In the genomic region with DNA sequence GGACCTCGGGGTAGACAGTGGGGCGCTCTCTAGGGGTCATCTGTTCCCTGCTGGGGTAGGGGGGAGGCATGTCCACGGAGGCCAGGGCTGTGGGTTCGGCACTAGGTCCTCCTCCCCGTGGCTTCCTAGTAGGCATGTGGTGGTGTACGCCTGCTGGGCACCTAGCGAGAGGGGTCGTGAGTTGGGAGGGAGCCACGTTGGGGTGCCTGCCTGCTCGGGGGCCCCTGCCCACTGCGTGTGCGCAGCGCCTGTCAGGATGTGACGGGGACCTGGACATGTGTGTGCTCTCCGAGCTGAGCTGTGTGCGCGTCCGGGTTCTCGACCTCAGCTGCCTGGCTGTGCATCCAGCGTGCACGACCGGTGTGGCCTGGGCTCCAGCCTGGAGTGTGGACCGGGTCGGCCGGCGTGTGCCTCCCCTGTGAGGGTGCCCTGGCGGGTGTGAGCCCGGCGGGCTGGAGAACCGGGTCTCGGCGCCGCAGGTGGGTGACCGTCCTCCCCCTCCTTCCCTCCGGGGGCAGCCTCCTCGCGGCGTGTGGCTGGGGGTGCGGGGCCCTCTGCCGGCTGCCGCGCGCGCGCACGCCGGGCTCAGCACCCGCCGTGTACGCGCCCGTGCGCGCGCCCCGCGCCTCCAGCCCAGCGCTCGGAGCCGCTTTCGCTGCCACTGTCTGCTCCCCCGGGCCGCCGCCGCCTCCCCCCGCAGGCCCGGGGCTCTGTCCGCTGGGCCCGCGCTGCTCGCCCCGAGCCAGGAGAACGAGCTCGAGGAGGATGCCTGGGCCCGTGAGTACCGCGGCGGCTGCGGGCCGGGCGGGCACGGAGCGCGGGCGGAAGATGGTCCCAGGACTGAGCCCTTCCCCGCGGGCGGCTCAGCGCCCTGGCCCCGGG, we compare ENCODE assay signal across 8 cellular contexts. TPM values are rescaled to one million over a fixed set of nuclear protein-coding genes. Genes with fewer than 3 reads are reported as not detected.
DNase-seq lines count a peak whose midpoint lies in the region; ATAC-seq and TF ChIP-seq lines count a peak whose summit lies in the region.

A gene with protein sequence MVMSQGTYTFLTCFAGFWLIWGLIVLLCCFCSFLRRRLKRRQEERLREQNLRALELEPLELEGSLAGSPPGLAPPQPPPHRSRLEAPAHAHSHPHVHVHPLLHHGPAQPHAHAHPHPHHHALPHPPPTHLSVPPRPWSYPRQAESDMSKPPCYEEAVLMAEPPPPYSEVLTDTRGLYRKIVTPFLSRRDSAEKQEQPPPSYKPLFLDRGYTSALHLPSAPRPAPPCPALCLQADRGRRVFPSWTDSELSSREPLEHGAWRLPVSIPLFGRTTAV (plus strand): TSS at position 631 of the 882 bp plus-strand sequence. CDS start 8,254 bp downstream, outside the sequence.

- peak within 1 kb of the TSS; percentile 82 for H3K4me3 Mint-ChIP-seq in activated naive CD8-positive, alpha-beta T cell treated with anti-CD3 and anti-CD28 coated beads for 36 hours

- peak; percentile 64 for DNase-seq in IMR-90
- peak; percentile 95 for DNase-seq in SK-N-SH
- peak; percentile 84 for DNase-seq in activated naive CD8-positive, alpha-beta T cell treated with anti-CD3 and anti-CD28 coated beads for 36 hours
- peak; percentile 74 to 78 for DNase-seq in cardiac muscle cell (ENCODE audit: low read depth in 1 of 2, low spot score in 1 of 2)
- DNase-seq in ureter (ENCODE audit: low spot score): no peak

- H2BK5ac ChIP-seq in IMR-90 (ENCODE audit: low read depth, low read length, poor library complexity, severe bottlenecking): peak within 1 kb of the TSS; percentile 40

- peaks cover 4% of the 10 kb centered on the region for H3K27me3 Mint-ChIP-seq in activated naive CD8-positive, alpha-beta T cell treated with anti-CD3 and anti-CD28 coated beads for 36 hours

- H4K5ac ChIP-seq in IMR-90 (ENCODE audit: low read depth, low read length): peak within 1 kb of the TSS; percentile 77; the same call in 1 of the 2 replicates

- H3K79me2 ChIP-seq in DOHH2 (ENCODE audit: control insufficient read depth, low read length) (no peaks in the 10 kb centered on the region), SK-N-SH (ENCODE audit: insufficient read depth) (peaks cover 27% of the 10 kb centered on the region), parathyroid adenoma (no peaks in the 10 kb centered on the region)

- H3K4me1 ChIP-seq in DOHH2 (ENCODE audit: control insufficient read depth, low read length): peaks cover 41% of the 10 kb centered on the region
- peaks cover 10% of the 10 kb centered on the region for H3K4me1 ChIP-seq in IMR-90 (ENCODE audit: control insufficient read depth, insufficient read depth, low read length)
- H3K4me1 ChIP-seq in SK-N-SH (ENCODE audit: control insufficient read depth in 1 of 2, insufficient read depth in 2 of 2, low read depth in 1 of 2, low read length in 1 of 2): peaks cover 23 to 41% of the 10 kb centered on the region in 2 experiments
- peaks cover 9% of the 10 kb centered on the region for H3K4me1 ChIP-seq in cardiac muscle cell (ENCODE audit: low read depth)
- H3K4me1 ChIP-seq in parathyroid adenoma: peaks cover 8% of the 10 kb centered on the region

- no peak within 1 kb of the TSS for H2BK15ac ChIP-seq in IMR-90 (ENCODE audit: low read depth, low read length)

- peak within 1 kb of the TSS; percentile 82 for H2AK9ac ChIP-seq in IMR-90 (replicated peaks; ENCODE audit: low read depth, low read length, poor library complexity)

- H3K4me1 Mint-ChIP-seq in activated naive CD8-positive, alpha-beta T cell treated with anti-CD3 and anti-CD28 coated beads for 36 hours: peaks cover 42% of the 10 kb centered on the region

- H3K9me3 ChIP-seq in DOHH2 (ENCODE audit: control insufficient read depth, insufficient read depth, low read length): no peaks in the 10 kb centered on the region
- H3K9me3 ChIP-seq in IMR-90 (ENCODE audit: control insufficient read depth, insufficient read depth, low read length): no peaks in the 10 kb centered on the region
- no peaks in the 10 kb centered on the region for H3K9me3 ChIP-seq in SK-N-SH
- H3K9me3 ChIP-seq in cardiac muscle cell (ENCODE audit: low read depth): no peaks in the 10 kb centered on the region
- H3K9me3 ChIP-seq in parathyroid adenoma (ENCODE audit: control insufficient read depth, low read length): no peaks in the 10 kb centered on the region

- H2AFZ ChIP-seq in IMR-90 (replicated peaks; ENCODE audit: low read length, poor library complexity) (peak within 1 kb of the TSS; percentile 99), SK-N-SH (ENCODE audit: low read depth) (peak within 1 kb of the TSS; percentile 33; the same call in 1 of the 2 replicates), parathyroid adenoma (peak within 1 kb of the TSS; percentile 76)

- TF ChIP-seq RAD21 in IMR-90 (IDR thresholded peaks at IDR 0.05; ENCODE audit: low read length) (no peak), SK-N-SH (IDR thresholded peaks at IDR 0.05; ENCODE audit: low read length) (no peak)

- POLR2A ChIA-PET in IMR-90 (lab: Charles Lee; ENCODE audit: unreplicated experiment): no interaction called here
- POLR2A ChIA-PET in SK-N-SH (lab: Yijun Ruan, JAX): interaction anchor here (0.8 to 6.1 kb wide), 8 partner anchors 9 to 56 kb away, joined by 3 to 46 read pairs (median 4); a partner anchor contains a TSS

- H3K9me3 Mint-ChIP-seq in activated naive CD8-positive, alpha-beta T cell treated with anti-CD3 and anti-CD28 coated beads for 36 hours: no peaks in the 10 kb centered on the region

- H3K4me2 ChIP-seq in DOHH2 (ENCODE audit: low read length) (peak within 1 kb of the TSS; percentile 99), IMR-90 (ENCODE audit: low read depth, low read length) (peak within 1 kb of the TSS; percentile 96), SK-N-SH (peak within 1 kb of the TSS; percentile 86), parathyroid adenoma (ENCODE audit: low read length) (peak within 1 kb of the TSS; percentile 89)

- H4K91ac ChIP-seq in IMR-90 (ENCODE audit: insufficient read depth, low read depth, low read length): peak within 1 kb of the TSS; percentile 28

- peaks cover 18% of the 10 kb centered on the region for H3K36me3 Mint-ChIP-seq in activated naive CD8-positive, alpha-beta T cell treated with anti-CD3 and anti-CD28 coated beads for 36 hours

- H3K18ac ChIP-seq in IMR-90 (ENCODE audit: low read depth, low read length): peak within 1 kb of the TSS; percentile 7; the same call in 1 of the 2 replicates

- H3K9me1 ChIP-seq in IMR-90 (ENCODE audit: insufficient read depth, low read length): peaks cover 4% of the 10 kb centered on the region; the same call in 1 of the 2 replicates

- intact Hi-C loops in IMR-90 (cut with micrococcal nuclease): loop anchor here (2.0 kb wide), 2 partner anchors 42 to 56 kb away; no protein-coding TSS in a partner anchor

- peak within 1 kb of the TSS; percentile 89; the same call in 1 of the 2 replicates for H3K23ac ChIP-seq in IMR-90 (ENCODE audit: low read depth, low read length)

- dilution Hi-C loops in IMR-90 (cut with HindIII; ENCODE audit: low sequenced_read_pairs, unreplicated experiment): no loop called here

- peak within 1 kb of the TSS; percentile 82 for H2AK5ac ChIP-seq in IMR-90 (ENCODE audit: low read depth, low read length)

- no peak for TF ChIP-seq POLR2A in IMR-90 (IDR thresholded peaks at IDR 0.05; ENCODE audit: low read depth, low read length)

- H3K36me3 ChIP-seq in DOHH2 (ENCODE audit: control insufficient read depth, low read length) (peaks cover 20% of the 10 kb centered on the region), IMR-90 (ENCODE audit: control insufficient read depth, insufficient read depth, low read length) (no peaks in the 10 kb centered on the region; the same call in 1 of the 2 replicates), SK-N-SH (replicated peaks in 1 of 2; ENCODE audit: control insufficient read depth in 1 of 2, insufficient read depth in 2 of 2, low read length in 1 of 2) (peaks cover 5 to 13% of the 10 kb centered on the region in 2 experiments), cardiac muscle cell (no peaks in the 10 kb centered on the region), parathyroid adenoma (ENCODE audit: control insufficient read depth, insufficient read depth, low read length) (no peaks in the 10 kb centered on the region)

- peak within 1 kb of the TSS; percentile 66 to 92 for H4K8ac ChIP-seq in IMR-90 (ENCODE audit: low read depth in 2 of 2, low read length in 2 of 2)

- CTCF ChIA-PET in IMR-90 (lab: Yijun Ruan, JAX): interaction anchor here (1.0 to 4.7 kb wide), 2 partner anchors 42 to 55 kb away, joined by 3 to 28 read pairs; no protein-coding TSS in a partner anchor
- CTCF ChIA-PET in SK-N-SH (lab: Yijun Ruan, JAX): interaction anchor here (0.7 to 15.5 kb wide), 13 partner anchors 9 to 143 kb away, joined by 3 to 318 read pairs (median 4); a partner anchor contains a TSS

- in situ Hi-C loops in IMR-90 (cut with MboI; ENCODE audit: low sequenced_read_pairs): loop anchor here (5.0 kb wide), 2 partner anchors 39 to 134 kb away; a partner anchor contains a TSS

- H3K79me1 ChIP-seq in IMR-90 (ENCODE audit: low read depth in 1 of 2, low read length in 2 of 2): peaks cover 0 to 4% of the 10 kb centered on the region in 2 experiments; a peak in 1 of 4 replicates

- ATAC-seq in GM21423 (IDR thresholded peaks at IDR 0.05; ENCODE audit: unreplicated experiment) (peak; percentile 49), IMR-90 (ENCODE audit: low read depth) (peak; percentile 77)

- H3K9me2 ChIP-seq in DOHH2 (replicated peaks; ENCODE audit: control insufficient read depth, low read length) (no peaks in the 10 kb centered on the region), SK-N-SH (no peaks in the 10 kb centered on the region)

- H3K9ac ChIP-seq in IMR-90 (ENCODE audit: low read depth, low read length): peak within 1 kb of the TSS; percentile 69
- H3K9ac ChIP-seq in SK-N-SH: peak within 1 kb of the TSS; percentile 92
- no peak within 1 kb of the TSS for H3K9ac ChIP-seq in parathyroid adenoma

- H3K14ac ChIP-seq in IMR-90 (replicated peaks; ENCODE audit: low read depth, low read length): peak within 1 kb of the TSS; percentile 68

- BruUV-seq in IMR-90 (replicated peaks; lab: Mats Ljungman, UMichigan): no TSS peak

- peak within 1 kb of the TSS; percentile 86 for H3K4me3 ChIP-seq in DOHH2 (ENCODE audit: low read length)
- H3K4me3 ChIP-seq in IMR-90 (ENCODE audit: insufficient read depth, low read depth, low read length): peak within 1 kb of the TSS; percentile 92
- peak within 1 kb of the TSS; percentile 69 to 77 for H3K4me3 ChIP-seq in SK-N-SH (ENCODE audit: low read depth in 2 of 2, low read length in 1 of 2)
- peak within 1 kb of the TSS; percentile 58 for H3K4me3 ChIP-seq in cardiac muscle cell
- H3K4me3 ChIP-seq in parathyroid adenoma (ENCODE audit: low read depth, low read length): peak within 1 kb of the TSS; percentile 49

- H3K4ac ChIP-seq in IMR-90 (ENCODE audit: low read depth, low read length): peak within 1 kb of the TSS; percentile 82

- H3K27ac ChIP-seq in DOHH2 (ENCODE audit: low read depth, low read length): peak within 1 kb of the TSS; percentile 30; the same call in 1 of the 2 replicates
- peak within 1 kb of the TSS; percentile 73; the same call in 1 of the 2 replicates for H3K27ac ChIP-seq in IMR-90 (ENCODE audit: insufficient read depth, low read length)
- peak within 1 kb of the TSS; percentile 93 to 96 for H3K27ac ChIP-seq in SK-N-SH (ENCODE audit: low read depth in 2 of 2, low read length in 1 of 2)
- H3K27ac ChIP-seq in cardiac muscle cell: no peak within 1 kb of the TSS
- peak within 1 kb of the TSS; percentile 57 for H3K27ac ChIP-seq in parathyroid adenoma

- H2BK120ac ChIP-seq in IMR-90 (ENCODE audit: low read depth, low read length): peak within 1 kb of the TSS; percentile 42; the same call in 1 of the 2 replicates

- H2BK20ac ChIP-seq in IMR-90 (ENCODE audit: low read depth, low read length): no peak within 1 kb of the TSS

- 2% methylated on average over 24 of the region's 90 CpGs; no CpG with 5 or more reads in 1 of the 2 experiments for WGBS in IMR-90 (ENCODE audit: extremely low coverage in 2 of 2, insufficient read length in 1 of 2), 2 experiments
- 2% methylated on average over 17 of the region's 90 CpGs for WGBS in SK-N-SH (ENCODE audit: low lambda C conversion rate)

- no peak for TF ChIP-seq CTCF in DOHH2 (IDR thresholded peaks at IDR 0.05; ENCODE audit: low read depth, low read length, poor library complexity, severe bottlenecking)
- TF ChIP-seq CTCF in IMR-90 (conservative IDR thresholded peaks at IDR 0.05; ENCODE audit: low read depth, low read length): 0 out of 2 replicates have a peak, but pooled peaks have one; percentile 9
- TF ChIP-seq CTCF in SK-N-SH (IDR thresholded peaks at IDR 0.05): no peak
- TF ChIP-seq CTCF in cardiac muscle cell (IDR thresholded peaks at IDR 0.05; ENCODE audit: low read depth, low read length): peak; percentile 2
- no peak for TF ChIP-seq CTCF in parathyroid adenoma (IDR thresholded peaks at IDR 0.05)

- H3K56ac ChIP-seq in IMR-90 (ENCODE audit: extremely low read depth, insufficient read depth, low read length): 0 out of 2 replicates have a peak within 1 kb of the TSS, but pooled peaks have one; percentile 1

- H3K27me3 ChIP-seq in DOHH2 (ENCODE audit: control insufficient read depth, low read length): peaks cover 8% of the 10 kb centered on the region; the same call in 1 of the 2 replicates
- no peaks in the 10 kb centered on the region for H3K27me3 ChIP-seq in IMR-90 (ENCODE audit: control insufficient read depth, insufficient read depth, low read length)
- no peaks in the 10 kb centered on the region for H3K27me3 ChIP-seq in SK-N-SH (ENCODE audit: insufficient read depth)
- H3K27me3 ChIP-seq in cardiac muscle cell: no peaks in the 10 kb centered on the region
- no peaks in the 10 kb centered on the region for H3K27me3 ChIP-seq in parathyroid adenoma (ENCODE audit: control insufficient read depth, insufficient read depth, low read length)

- H4K20me1 ChIP-seq in DOHH2 (ENCODE audit: control insufficient read depth, insufficient read depth, low read depth, low read length): no peaks in the 10 kb centered on the region
- H4K20me1 ChIP-seq in IMR-90 (ENCODE audit: insufficient read depth, low read length): peaks cover 11% of the 10 kb centered on the region; the same call in 1 of the 2 replicates
- H4K20me1 ChIP-seq in SK-N-SH (ENCODE audit: insufficient read depth): 0 out of 2 replicates have a peak, but pooled peaks cover 9% of the 10 kb centered on the region

- H3K27ac Mint-ChIP-seq in activated naive CD8-positive, alpha-beta T cell treated with anti-CD3 and anti-CD28 coated beads for 36 hours: peak within 1 kb of the TSS; percentile 90

- H3F3A ChIP-seq in DOHH2 (ENCODE audit: control insufficient read depth, insufficient read depth): peaks cover 18% of the 10 kb centered on the region
- H3F3A ChIP-seq in SK-N-SH (replicated peaks; ENCODE audit: insufficient read depth): peaks cover 21% of the 10 kb centered on the region

- no peak for TF ChIP-seq EP300 in SK-N-SH (IDR thresholded peaks at IDR 0.05; ENCODE audit: borderline replicate concordance in 1 of 2, low read depth in 1 of 2, low read length in 1 of 2)

RNA-seq across cellular contexts. Expression of the gene that starts here (rescaled TPM):
- total RNA-seq in IMR-90 (2012; rRNA removed) (1.1 TPM in 2 replicates), cardiac muscle cell (26.4 and 29.0 TPM in 2 replicates), ureter (2.6 TPM)
- polyA plus RNA-seq in IMR-90 (2012; rRNA removed) (10.1 and 13.6 TPM in 2 replicates), SK-N-SH (2012; rRNA removed) (12.5 and 17.1 TPM in 2 replicates), cardiac muscle cell (27.1 and 29.2 TPM in 2 replicates)
- 11.9 and 36.3 TPM in 2 replicates for polyA plus RNA-seq in IMR-90 (2012; cell fraction: cytosol; rRNA removed)
- 12.9 and 42.6 TPM in 2 replicates for polyA plus RNA-seq in IMR-90 (2012; cell fraction: nucleus; rRNA removed; ENCODE audit: low replicate concordance)
- 12.6 and 23.0 TPM in 2 replicates for polyA plus RNA-seq in SK-N-SH (2012; cell fraction: cytosol; rRNA removed)
- polyA plus RNA-seq in SK-N-SH (2012; cell fraction: nucleus; rRNA removed): 29.5 and 41.3 TPM in 2 replicates
- total RNA-seq in activated naive CD8-positive, alpha-beta T cell treated with anti-CD3 and anti-CD28 coated beads for 36 hours: 10 to 100 TPM; 21.5 to 21.8 TPM

Comparison
In these comparisons a context has a peak if more than half of its experiments do, and no peak if none do; other contexts are left out.
1. CTCF ChIP-seq: peak in IMR-90 (single experiment) and cardiac muscle cell (single experiment); none in DOHH2 (single experiment), SK-N-SH (single experiment) and parathyroid adenoma (single experiment).
2. H2AFZ ChIP-seq: peak in every context shown above with its lines; median percentile 99 in IMR-90; 76 in parathyroid adenoma; 33 in SK-N-SH.
3. Peak in every context shown above with its lines, with median percentiles within 50 percentile points of each other: H3K4me2 ChIP-seq and H3K4me3 ChIP-seq.